10 cellular contexts compared by ENCODE assay signal in genomic region chr15:101590785-101591184, GRCh38.
"Had no signal": no experiment of that assay in that cellular context is flagged by ENCODE, and none has a peak within 500 bp of the region (broad histone marks: within the 10 kb centered on the region; RNA-seq: fewer than 3 reads in every experiment).

No MANE protein-coding gene starts in this region.

- FAIRE-seq: H1, H54 had no signal

- H3K27ac ChIP-seq: HL-60, KMS-11 had no signal

- DNase-seq: H9, HCEC 1CT, HFFc6, IMR-90, KBM-7 had no signal

- H3K9ac ChIP-seq: KMS-11 had no signal

- H2AFZ ChIP-seq: GM23338 had no signal

- ATAC-seq: GM23338 had no signal

- H3K4me2 ChIP-seq: GM23338, KMS-11 had no signal

- H3K4me3 ChIP-seq: GM23338 had no signal
